In genomic region chr3:116433552-116433951, GRCh38 we compare ENCODE assay signal across 19 cellular contexts. TPM values are rescaled to one million over a fixed set of nuclear protein-coding genes. Genes with fewer than 3 reads are reported as not detected.
A peak's percentile ranks its signal among the peaks of the same experiment; 100 is the strongest.
DNase-seq lines count a peak whose midpoint lies in the region; ATAC-seq and TF ChIP-seq lines count a peak whose summit lies in the region.
"Had no signal": no experiment of that assay in that cellular context is flagged by ENCODE, and none has a peak within 500 bp of the region (broad histone marks: within the 10 kb centered on the region; RNA-seq: fewer than 3 reads in every experiment).

No MANE protein-coding gene starts in this region.

- no peak overlapping the region for H3K23ac ChIP-seq in mesendoderm (ENCODE audit: low read length)

- H3K79me2 ChIP-seq in mesendoderm (ENCODE audit: control insufficient read depth, insufficient read depth, low read length): no peaks in the 10 kb centered on the region

- no peak overlapping the region for H4K8ac ChIP-seq in mesendoderm (ENCODE audit: low read depth, low read length)

- peak; percentile 70 for TF ChIP-seq CTCF in endodermal cell (conservative IDR thresholded peaks at IDR 0.05)

- DNase-seq in DMS53 (lab: John Stamatoyannopoulos, UW): peak; percentile 7
- DNase-seq in DMS53 treated with DMSO at 0.1 percent for 48 hours (lab: John Stamatoyannopoulos, UW; ENCODE audit: unreplicated experiment): no peak
- peak; percentile 37 for DNase-seq in NCI-H69 (lab: John Stamatoyannopoulos, UW)
- no peak for DNase-seq in endodermal cell
- DNase-seq in mesendoderm: peak; percentile 51
- DNase-seq in sciatic nerve (ENCODE audit: low spot score): no peak
- DNase-seq in head of caudate nucleus: no peak
- DNase-seq: AML-193; Caco-2; CD4-positive, alpha-beta T cell; DMS79 treated with DMSO at 0.1 percent for 48 hours; GF-D8 had no signal

- no peaks in the 10 kb centered on the region for H3K9me3 Mint-ChIP-seq in endodermal cell

- H2BK120ac ChIP-seq in mesendoderm (ENCODE audit: low read depth, low read length): no peak overlapping the region

- ATAC-seq in HG03196 (IDR thresholded peaks at IDR 0.05; ENCODE audit: unreplicated experiment) (no peak), sciatic nerve (no peak)
- ATAC-seq: A549, HCT116, HepG2 had no signal

- no peak overlapping the region for H2AK5ac ChIP-seq in mesendoderm (ENCODE audit: low read length)

- no peaks in the 10 kb centered on the region for H3K36me3 Mint-ChIP-seq in endodermal cell (ENCODE audit: low read depth)
- H3K36me3 Mint-ChIP-seq: IgD-negative memory B cell had no signal

- no peak overlapping the region for H4K5ac ChIP-seq in mesendoderm (ENCODE audit: low read length)

- WGBS in endodermal cell (ENCODE audit: insufficient coverage in 1 of 2, insufficient read length in 1 of 2), 2 experiments: 100% methylated on average over 1 of the region's 1 CpG
- no CpG with 5 or more reads among the region's 1 CpG for WGBS in mesendoderm (ENCODE audit: extremely low coverage, insufficient coverage, low lambda C conversion rate)

- H3K9ac ChIP-seq in endodermal cell (ENCODE audit: extremely low read depth, low read length, poor library complexity, severe bottlenecking) (no peak overlapping the region), mesendoderm (ENCODE audit: low read length) (no peak overlapping the region)

- no peak overlapping the region for H3K18ac ChIP-seq in mesendoderm (ENCODE audit: low read length)

- H3K27me3 Mint-ChIP-seq in endodermal cell (ENCODE audit: insufficient read depth): no peaks in the 10 kb centered on the region
- H3K27me3 Mint-ChIP-seq: CD4-positive, alpha-beta T cell; IgD-negative memory B cell had no signal

- intact Hi-C loops in sciatic nerve (cut with DNase I) (no loop called here), head of caudate nucleus (cut with DNase I) (no loop called here)

- H3K27me3 ChIP-seq in endodermal cell (ENCODE audit: control insufficient read depth, insufficient read depth, low read length, poor library complexity, severe bottlenecking): no peaks in the 10 kb centered on the region
- no peaks in the 10 kb centered on the region for H3K27me3 ChIP-seq in mesendoderm (ENCODE audit: insufficient read depth, low read length, poor library complexity)

- H3K27ac ChIP-seq in endodermal cell (ENCODE audit: low read depth, low read length): no peak overlapping the region
- H3K27ac ChIP-seq in mesendoderm (ENCODE audit: low read depth, low read length): no peak overlapping the region
- H3K27ac ChIP-seq: 22Rv1, A549, C4-2B had no signal

- no peak overlapping the region for H3K4me3 ChIP-seq in endodermal cell (ENCODE audit: low read length)
- H3K4me3 ChIP-seq in mesendoderm (ENCODE audit: low read length): no peak overlapping the region
- H3K4me3 ChIP-seq: A549 had no signal

- no peak overlapping the region for H3K4me2 ChIP-seq in mesendoderm (ENCODE audit: low read length)
- H3K4me2 ChIP-seq: A549 had no signal

- H3K56ac ChIP-seq in mesendoderm (ENCODE audit: low read length): no peak overlapping the region

- H3K36me3 ChIP-seq in endodermal cell (ENCODE audit: control insufficient read depth, insufficient read depth, low read length): no peaks in the 10 kb centered on the region
- H3K36me3 ChIP-seq in mesendoderm (ENCODE audit: control insufficient read depth, insufficient read depth, low read length): no peaks in the 10 kb centered on the region

- H3K4me3 Mint-ChIP-seq in endodermal cell: no peak overlapping the region
- H3K4me3 Mint-ChIP-seq: CD4-positive, alpha-beta T cell; IgD-negative memory B cell had no signal

- no peaks in the 10 kb centered on the region for H3K79me1 ChIP-seq in mesendoderm (ENCODE audit: low read length)

- no peaks in the 10 kb centered on the region for H3K9me3 ChIP-seq in endodermal cell (ENCODE audit: control insufficient read depth, low read length)
- H3K9me3 ChIP-seq: A549, Caco-2 had no signal

- H2BK15ac ChIP-seq in mesendoderm (replicated peaks; ENCODE audit: low read depth): no peak overlapping the region

- no peaks in the 10 kb centered on the region for H3K4me1 ChIP-seq in endodermal cell (ENCODE audit: control insufficient read depth, insufficient read depth, low read length)
- H3K4me1 ChIP-seq in mesendoderm (ENCODE audit: control insufficient read depth, low read depth, low read length): no peaks in the 10 kb centered on the region
- H3K4me1 ChIP-seq: A549, Caco-2 had no signal

- H2BK5ac ChIP-seq in mesendoderm (ENCODE audit: low read length): no peak overlapping the region

- no peak overlapping the region for H3K27ac Mint-ChIP-seq in endodermal cell
- H3K27ac Mint-ChIP-seq: CD4-positive, alpha-beta T cell; IgD-negative memory B cell had no signal

- peaks cover 27% of the 10 kb centered on the region for H3K4me1 Mint-ChIP-seq in endodermal cell
- H3K4me1 Mint-ChIP-seq: IgD-negative memory B cell had no signal

- no peak overlapping the region for H3K4ac ChIP-seq in mesendoderm (ENCODE audit: low read depth, low read length)

RNA-seq across cellular contexts. Expression of gene LSAMP, which starts 11.7 kb away (rescaled TPM):
- total RNA-seq in endodermal cell: 10 to 100 TPM in 1 of 2 donors, 1 to 10 TPM in 1; 4.4 to 10.2 TPM
- polyA plus RNA-seq in endodermal cell (2013, experiment 1 of 2): 28.7 TPM
- polyA plus RNA-seq in endodermal cell (2013, experiment 2 of 2): 26.9 TPM
- 0.56 TPM for polyA plus RNA-seq in mesendoderm (2013, experiment 1 of 2)
- 0.91 TPM for polyA plus RNA-seq in mesendoderm (2013, experiment 2 of 2)
- total RNA-seq in sciatic nerve: 5.3 TPM
- total RNA-seq: Caco-2; CD4-positive, alpha-beta T cell; HepG2 had no signal
- polyA plus RNA-seq: HepG2 had no signal

Comparison
In these comparisons a context has a peak if more than half of its experiments do, and no peak if none do; other contexts are left out.
1. DNase-seq: peak in DMS53 (single experiment), NCI-H69 (single experiment) and mesendoderm (single experiment); none in DMS53 treated with DMSO at 0.1 percent for 48 hours (single experiment), endodermal cell (single experiment), sciatic nerve (single experiment) and head of caudate nucleus (0 of 42).